14 cellular contexts compared by ENCODE assay signal in genomic region chr13:59533561-59534337, GRCh38.
DNase-seq lines count a peak whose midpoint lies in the region; ATAC-seq, FAIRE-seq and TF ChIP-seq lines count a peak whose summit lies in the region.
"Had no signal": no experiment of that assay in that cellular context is flagged by ENCODE, and none has a peak within 500 bp of the region (broad histone marks: within the 10 kb centered on the region; RNA-seq: fewer than 3 reads in every experiment).

No MANE protein-coding gene starts in this region.

- no peaks in the 10 kb centered on the region for H3K9me3 ChIP-seq in heart left ventricle
- H3K9me3 ChIP-seq: testis had no signal

- no peak overlapping the region for H3K4me3 ChIP-seq in heart left ventricle
- H3K4me3 ChIP-seq: cardiac muscle cell, testis had no signal

- H3K27ac ChIP-seq in heart left ventricle: peak overlapping the region in 7 of 12 donors; percentile 10 to 73 (median 43)
- H3K27ac ChIP-seq: cardiac muscle cell, testis had no signal

- no peak for TF ChIP-seq POLR2A in heart left ventricle (IDR thresholded peaks at IDR 0.05)

- intact Hi-C loops in heart left ventricle (cut with DNase I): loop anchor here in 5 of 10 donors (5.0 to 10.0 kb wide), 6 partner anchors 51 to 191 kb away; no protein-coding TSS in a partner anchor
- intact Hi-C loops in left ventricle myocardium superior (cut with micrococcal nuclease): no loop called here

- no peak for FAIRE-seq in urothelium cell line (lab: Jason Lieb, UNC)

- DNase-seq in heart left ventricle (no peak), left ventricle myocardium superior (no peak), SHP77 treated with DMSO at 0.1 percent for 48 hours (lab: John Stamatoyannopoulos, UW) (peak; percentile 25), glomerular endothelial cell (ENCODE audit: extremely low read depth, low read depth, low spot score) (peak; percentile 70), urothelium cell line (ENCODE audit: low spot score) (peak; percentile 27), activated gamma-delta T cell treated with Interleukin-2 at 50 U/mL for 16 hours (no peak)
- DNase-seq: activated gamma-delta T cell, NCI-H526, nucleus accumbens, SIG-M5, testis had no signal

- H3K27me3 ChIP-seq in heart left ventricle: no peaks in the 10 kb centered on the region
- H3K27me3 ChIP-seq: cardiac muscle cell, testis had no signal

- 76 to 87% (median 79%) methylated on average over 3 of the region's 3 CpGs for WGBS in heart left ventricle, 4 donors

- ATAC-seq in heart left ventricle (no peak), left ventricle myocardium superior (no peak), HG03280 (IDR thresholded peaks at IDR 0.05; ENCODE audit: unreplicated experiment) (no peak), HG02870 (IDR thresholded peaks at IDR 0.05; ENCODE audit: unreplicated experiment) (no peak)

- no peaks in the 10 kb centered on the region for H3K36me3 ChIP-seq in heart left ventricle
- H3K36me3 ChIP-seq: cardiac muscle cell had no signal

- TF ChIP-seq CTCF in heart left ventricle (IDR thresholded peaks at IDR 0.05): no peak

- H3K4me1 ChIP-seq in heart left ventricle: peaks cover 3 to 41% (median 23%) of the 10 kb centered on the region in 12 donors
- H3K4me1 ChIP-seq: testis had no signal

Comparison
In these comparisons a context has a peak if more than half of its experiments do, and no peak if none do; other contexts are left out.
1. DNase-seq: peak in SHP77 treated with DMSO at 0.1 percent for 48 hours (single experiment), glomerular endothelial cell (single experiment) and urothelium cell line (single experiment); none in heart left ventricle (0 of 5), left ventricle myocardium superior (single experiment) and activated gamma-delta T cell treated with Interleukin-2 at 50 U/mL for 16 hours (single experiment).